ENCODE assay signal across 1 cellular context in genomic region chr20:38112249-38112942, GRCh38.
TF ChIP-seq lines count a peak whose summit lies in the region.

No MANE protein-coding gene starts in this region.

TF ChIP-seq in K562, 482 proteins besides CTCF, POLR2A, EP300 and RAD21:
- TF ChIP-seq TFAP4 (CRISPR knock-in tag; IDR thresholded peaks at IDR 0.05; ENCODE audit: borderline replicate concordance) (0 out of 2 replicates have a peak, but pooled peaks have one; percentile 25), GATA2 (CRISPR knock-in tag; IDR thresholded peaks at IDR 0.05) (no peak), MAFK (IDR thresholded peaks at IDR 0.05; ENCODE audit: low read length) (no peak), KDM4B (IDR thresholded peaks at IDR 0.05; ENCODE audit: borderline replicate concordance in 2 of 2, low read depth in 1 of 2) (no peak), POLR2AphosphoS2 (IDR thresholded peaks at IDR 0.05; ENCODE audit: low read length) (no peak), POLR2AphosphoS5 (IDR thresholded peaks at IDR 0.05; ENCODE audit: control insufficient read depth, insufficient read depth, low read depth, low read length) (no peak), NFYB (IDR thresholded peaks at IDR 0.05; ENCODE audit: extremely low read depth, insufficient read length) (no peak), BRD4 (IDR thresholded peaks at IDR 0.05) (no peak)
TF ChIP-seq in K562: peak in this region for 1.
